ENCODE assay signal across 2 cellular contexts in the genomic region with DNA sequence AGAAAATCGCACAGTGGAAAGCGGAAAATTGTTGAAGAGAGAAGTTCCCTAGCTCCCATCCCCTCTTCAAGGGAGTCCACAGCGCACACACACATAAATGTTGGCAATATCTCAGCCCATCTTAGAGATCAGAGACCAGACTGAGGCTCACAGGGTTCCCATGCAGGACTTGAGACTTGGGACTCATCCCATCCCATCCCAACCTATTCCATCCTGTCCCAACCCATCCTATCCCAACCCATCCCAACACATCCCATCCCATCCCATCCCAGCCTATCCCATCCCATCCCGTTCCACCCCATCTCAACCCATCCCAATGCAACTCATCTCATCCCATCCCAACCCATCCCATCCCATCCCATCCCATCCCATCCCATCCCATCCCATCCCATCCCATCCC.
TF ChIP-seq lines count a peak whose summit lies in the region.

No MANE protein-coding gene starts in this region.

TF ChIP-seq in HepG2, 621 proteins besides CTCF, POLR2A, EP300 and RAD21 (continued from another document):
- TF ChIP-seq ATM (IDR thresholded peaks at IDR 0.05; ENCODE audit: borderline replicate concordance) (no peak), HNRNPK (IDR thresholded peaks at IDR 0.05; ENCODE audit: low read depth, low read length, poor library complexity, severe bottlenecking) (peak; percentile 60)

TF ChIP-seq in SK-N-SH treated with all-trans-retinoic acid at 6 μM for 48 hours, 23 proteins besides CTCF, POLR2A, EP300 and RAD21:
- TF ChIP-seq, protein P1, sequence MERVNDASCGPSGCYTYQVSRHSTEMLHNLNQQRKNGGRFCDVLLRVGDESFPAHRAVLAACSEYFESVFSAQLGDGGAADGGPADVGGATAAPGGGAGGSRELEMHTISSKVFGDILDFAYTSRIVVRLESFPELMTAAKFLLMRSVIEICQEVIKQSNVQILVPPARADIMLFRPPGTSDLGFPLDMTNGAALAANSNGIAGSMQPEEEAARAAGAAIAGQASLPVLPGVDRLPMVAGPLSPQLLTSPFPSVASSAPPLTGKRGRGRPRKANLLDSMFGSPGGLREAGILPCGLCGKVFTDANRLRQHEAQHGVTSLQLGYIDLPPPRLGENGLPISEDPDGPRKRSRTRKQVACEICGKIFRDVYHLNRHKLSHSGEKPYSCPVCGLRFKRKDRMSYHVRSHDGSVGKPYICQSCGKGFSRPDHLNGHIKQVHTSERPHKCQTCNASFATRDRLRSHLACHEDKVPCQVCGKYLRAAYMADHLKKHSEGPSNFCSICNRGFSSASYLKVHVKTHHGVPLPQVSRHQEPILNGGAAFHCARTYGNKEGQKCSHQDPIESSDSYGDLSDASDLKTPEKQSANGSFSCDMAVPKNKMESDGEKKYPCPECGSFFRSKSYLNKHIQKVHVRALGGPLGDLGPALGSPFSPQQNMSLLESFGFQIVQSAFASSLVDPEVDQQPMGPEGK (CRISPR knock-in tag; IDR thresholded peaks at IDR 0.05; ENCODE audit: borderline replicate concordance), result no peak
- TF ChIP-seq ZC3H10 (CRISPR knock-in tag; IDR thresholded peaks at IDR 0.05), result no peak
